ENCODE assay signal across 8 cellular contexts in the genomic region with DNA sequence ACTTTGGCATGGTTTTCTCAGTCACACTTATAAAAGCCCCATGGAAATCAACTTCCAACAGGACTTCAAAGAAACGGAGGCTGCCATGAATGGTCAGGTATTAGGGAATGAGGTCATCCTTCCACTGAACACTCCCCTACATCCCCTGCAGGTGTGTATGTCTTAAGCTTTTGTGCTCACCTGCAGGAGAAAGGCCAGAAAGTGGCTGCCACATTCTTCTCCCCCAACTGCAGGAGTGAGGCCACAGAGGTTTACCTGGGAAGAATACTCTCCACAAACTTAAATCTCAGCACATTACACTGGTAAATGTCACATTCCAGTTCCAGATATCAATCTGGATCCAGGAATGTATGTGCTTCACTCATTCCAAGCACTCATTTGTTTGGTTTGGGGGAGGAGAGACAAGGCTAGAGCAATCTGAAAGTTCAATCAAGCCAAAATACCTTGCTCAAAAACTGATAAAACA. TPM values are rescaled to one million over a fixed set of nuclear protein-coding genes. Genes with fewer than 3 reads are reported as not detected.
DNase-seq lines count a peak whose midpoint lies in the region; ATAC-seq and TF ChIP-seq lines count a peak whose summit lies in the region.
"Had no signal": no experiment of that assay in that cellular context is flagged by ENCODE, and none has a peak within 500 bp of the region (broad histone marks: within the 10 kb centered on the region; RNA-seq: fewer than 3 reads in every experiment).

No MANE protein-coding gene starts in this region.

- H3K4me2 ChIP-seq in GM23338 (peak overlapping the region; percentile 52; the same call in 1 of the 2 replicates), fibroblast of lung (ENCODE audit: extremely low read depth, insufficient read depth, low read length) (peak overlapping the region; percentile 48)

- TF ChIP-seq CTCF in GM23338 (conservative IDR thresholded peaks at IDR 0.05; ENCODE audit: low read depth in 2 of 2) (no peak), RWPE1 (conservative IDR thresholded peaks at IDR 0.05; ENCODE audit: low read depth) (no peak), fibroblast of lung (conservative IDR thresholded peaks at IDR 0.05 in 1 of 2, IDR thresholded peaks at IDR 0.05 in 1 of 2; ENCODE audit: low read depth in 1 of 2, low read length in 2 of 2) (no peak)

- H3K36me3 ChIP-seq in GM23338 (ENCODE audit: insufficient read depth) (no peaks in the 10 kb centered on the region), fibroblast of lung (ENCODE audit: control insufficient read depth, insufficient read depth, low read length) (no peaks in the 10 kb centered on the region)

- H3K9me3 Mint-ChIP-seq in GM23338, result no peaks in the 10 kb centered on the region

- intact Hi-C loops in sciatic nerve (cut with DNase I), result no loop called here

- peak; percentile 51 for ATAC-seq in GM23338
- peak; percentile 17 for ATAC-seq in sciatic nerve

- POLR2A ChIA-PET in RWPE1 (lab: Yijun Ruan, JAX; ENCODE audit: low non-redundant PET), result no interaction called here

- CTCF ChIA-PET in RWPE1 (lab: Yijun Ruan, JAX), result no interaction called here

- H3K4me3 Mint-ChIP-seq in GM23338, result no peak overlapping the region

- H2AFZ ChIP-seq in GM23338 (no peak overlapping the region), fibroblast of lung (ENCODE audit: low read length) (no peak overlapping the region)

- peaks cover 25% of the 10 kb centered on the region for H3K4me1 ChIP-seq in GM23338 (ENCODE audit: insufficient read depth)
- peaks cover 8% of the 10 kb centered on the region for H3K4me1 ChIP-seq in fibroblast of lung (ENCODE audit: control insufficient read depth, extremely low read depth, insufficient read depth, low read length)

- H3K9me2 ChIP-seq in GM23338 (ENCODE audit: insufficient read depth), result no peaks in the 10 kb centered on the region

- H3K27ac Mint-ChIP-seq in GM23338, result peak overlapping the region; percentile 94

- H3K79me2 ChIP-seq in GM23338 (replicated peaks; ENCODE audit: insufficient read depth) (no peaks in the 10 kb centered on the region), fibroblast of lung (ENCODE audit: control insufficient read depth, insufficient read depth, low read length) (no peaks in the 10 kb centered on the region)

- peak overlapping the region; percentile 89; the same call in 1 of the 2 replicates for H3K27ac ChIP-seq in GM23338 (ENCODE audit: low read depth)
- peak overlapping the region; percentile 64 for H3K27ac ChIP-seq in RWPE1
- peak overlapping the region; percentile 47 for H3K27ac ChIP-seq in fibroblast of lung (ENCODE audit: insufficient read depth, low read length)

- DNase-seq in GM23338 (ENCODE audit: low spot score) (peak; percentile 27), RWPE1 (ENCODE audit: low spot score) (no peak), fibroblast of lung (ENCODE audit: low read depth in 2 of 2) (peak in 1 of 2 donors; percentile 55), sciatic nerve (ENCODE audit: low spot score) (no peak), superior temporal gyrus (ENCODE audit: extremely low spot score) (no peak), AML-193 (lab: John Stamatoyannopoulos, UW) (no peak)
- DNase-seq in effector CD4-positive, alpha-beta T cell, result no peak
- DNase-seq: naive B cell had no signal

- H3K27me3 ChIP-seq in GM23338 (ENCODE audit: insufficient read depth) (no peaks in the 10 kb centered on the region), fibroblast of lung (ENCODE audit: control insufficient read depth, insufficient read depth, low read length) (no peaks in the 10 kb centered on the region)

- no peaks in the 10 kb centered on the region for H3F3A ChIP-seq in GM23338 (replicated peaks; ENCODE audit: low read depth)

- H3K36me3 Mint-ChIP-seq in GM23338 (ENCODE audit: low read depth), result no peaks in the 10 kb centered on the region
- H3K36me3 Mint-ChIP-seq: naive B cell had no signal

- H3K4me1 Mint-ChIP-seq in GM23338, result peaks cover 27% of the 10 kb centered on the region

- H4K20me1 ChIP-seq in GM23338 (replicated peaks; ENCODE audit: insufficient read depth), result no peaks in the 10 kb centered on the region
- H4K20me1 ChIP-seq in fibroblast of lung (ENCODE audit: control insufficient read depth, extremely low read depth, insufficient read depth, low read length), result no peaks in the 10 kb centered on the region

- no peaks in the 10 kb centered on the region for H3K9me3 ChIP-seq in fibroblast of lung (ENCODE audit: control insufficient read depth, insufficient read depth, low read depth, low read length)

- no peak overlapping the region for H3K4me3 ChIP-seq in GM23338
- no peak overlapping the region for H3K4me3 ChIP-seq in fibroblast of lung (replicated peaks in 1 of 4; ENCODE audit: control extremely low read depth in 1 of 4, insufficient read depth in 1 of 4, low read depth in 3 of 4, low read length in 4 of 4)

- peaks cover 4% of the 10 kb centered on the region for H3K27me3 Mint-ChIP-seq in GM23338 (ENCODE audit: insufficient read depth, low read depth, poor library complexity)

- H3K9ac ChIP-seq in fibroblast of lung (ENCODE audit: insufficient read depth, low read length), result no peak overlapping the region

TF ChIP-seq in GM23338, 12 proteins besides CTCF, POLR2A, EP300 and RAD21 (continues in another document):
- TF ChIP-seq, protein P1, sequence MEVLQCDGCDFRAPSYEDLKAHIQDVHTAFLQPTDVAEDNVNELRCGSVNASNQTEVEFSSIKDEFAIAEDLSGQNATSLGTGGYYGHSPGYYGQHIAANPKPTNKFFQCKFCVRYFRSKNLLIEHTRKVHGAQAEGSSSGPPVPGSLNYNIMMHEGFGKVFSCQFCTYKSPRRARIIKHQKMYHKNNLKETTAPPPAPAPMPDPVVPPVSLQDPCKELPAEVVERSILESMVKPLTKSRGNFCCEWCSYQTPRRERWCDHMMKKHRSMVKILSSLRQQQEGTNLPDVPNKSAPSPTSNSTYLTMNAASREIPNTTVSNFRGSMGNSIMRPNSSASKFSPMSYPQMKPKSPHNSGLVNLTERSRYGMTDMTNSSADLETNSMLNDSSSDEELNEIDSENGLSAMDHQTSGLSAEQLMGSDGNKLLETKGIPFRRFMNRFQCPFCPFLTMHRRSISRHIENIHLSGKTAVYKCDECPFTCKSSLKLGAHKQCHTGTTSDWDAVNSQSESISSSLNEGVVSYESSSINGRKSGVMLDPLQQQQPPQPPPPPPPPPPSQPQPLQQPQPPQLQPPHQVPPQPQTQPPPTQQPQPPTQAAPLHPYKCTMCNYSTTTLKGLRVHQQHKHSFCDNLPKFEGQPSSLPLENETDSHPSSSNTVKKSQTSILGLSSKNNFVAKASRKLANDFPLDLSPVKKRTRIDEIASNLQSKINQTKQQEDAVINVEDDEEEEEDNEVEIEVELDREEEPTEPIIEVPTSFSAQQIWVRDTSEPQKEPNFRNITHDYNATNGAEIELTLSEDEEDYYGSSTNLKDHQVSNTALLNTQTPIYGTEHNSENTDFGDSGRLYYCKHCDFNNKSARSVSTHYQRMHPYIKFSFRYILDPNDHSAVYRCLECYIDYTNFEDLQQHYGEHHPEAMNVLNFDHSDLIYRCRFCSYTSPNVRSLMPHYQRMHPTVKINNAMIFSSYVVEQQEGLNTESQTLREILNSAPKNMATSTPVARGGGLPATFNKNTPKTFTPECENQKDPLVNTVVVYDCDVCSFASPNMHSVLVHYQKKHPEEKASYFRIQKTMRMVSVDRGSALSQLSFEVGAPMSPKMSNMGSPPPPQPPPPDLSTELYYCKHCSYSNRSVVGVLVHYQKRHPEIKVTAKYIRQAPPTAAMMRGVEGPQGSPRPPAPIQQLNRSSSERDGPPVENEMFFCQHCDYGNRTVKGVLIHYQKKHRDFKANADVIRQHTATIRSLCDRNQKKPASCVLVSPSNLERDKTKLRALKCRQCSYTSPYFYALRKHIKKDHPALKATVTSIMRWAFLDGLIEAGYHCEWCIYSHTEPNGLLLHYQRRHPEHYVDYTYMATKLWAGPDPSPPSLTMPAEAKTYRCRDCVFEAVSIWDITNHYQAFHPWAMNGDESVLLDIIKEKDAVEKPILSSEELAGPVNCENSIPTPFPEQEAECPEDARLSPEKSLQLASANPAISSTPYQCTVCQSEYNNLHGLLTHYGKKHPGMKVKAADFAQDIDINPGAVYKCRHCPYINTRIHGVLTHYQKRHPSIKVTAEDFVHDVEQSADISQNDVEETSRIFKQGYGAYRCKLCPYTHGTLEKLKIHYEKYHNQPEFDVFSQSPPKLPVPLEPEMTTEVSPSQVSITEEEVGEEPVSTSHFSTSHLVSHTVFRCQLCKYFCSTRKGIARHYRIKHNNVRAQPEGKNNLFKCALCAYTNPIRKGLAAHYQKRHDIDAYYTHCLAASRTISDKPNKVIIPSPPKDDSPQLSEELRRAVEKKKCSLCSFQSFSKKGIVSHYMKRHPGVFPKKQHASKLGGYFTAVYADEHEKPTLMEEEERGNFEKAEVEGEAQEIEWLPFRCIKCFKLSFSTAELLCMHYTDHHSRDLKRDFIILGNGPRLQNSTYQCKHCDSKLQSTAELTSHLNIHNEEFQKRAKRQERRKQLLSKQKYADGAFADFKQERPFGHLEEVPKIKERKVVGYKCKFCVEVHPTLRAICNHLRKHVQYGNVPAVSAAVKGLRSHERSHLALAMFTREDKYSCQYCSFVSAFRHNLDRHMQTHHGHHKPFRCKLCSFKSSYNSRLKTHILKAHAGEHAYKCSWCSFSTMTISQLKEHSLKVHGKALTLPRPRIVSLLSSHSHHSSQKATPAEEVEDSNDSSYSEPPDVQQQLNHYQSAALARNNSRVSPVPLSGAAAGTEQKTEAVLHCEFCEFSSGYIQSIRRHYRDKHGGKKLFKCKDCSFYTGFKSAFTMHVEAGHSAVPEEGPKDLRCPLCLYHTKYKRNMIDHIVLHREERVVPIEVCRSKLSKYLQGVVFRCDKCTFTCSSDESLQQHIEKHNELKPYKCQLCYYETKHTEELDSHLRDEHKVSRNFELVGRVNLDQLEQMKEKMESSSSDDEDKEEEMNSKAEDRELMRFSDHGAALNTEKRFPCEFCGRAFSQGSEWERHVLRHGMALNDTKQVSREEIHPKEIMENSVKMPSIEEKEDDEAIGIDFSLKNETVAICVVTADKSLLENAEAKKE (CRISPR knock-in tag; IDR thresholded peaks at IDR 0.05), result no peak
- TF ChIP-seq CREB1 (CRISPR knock-in tag; IDR thresholded peaks at IDR 0.05; ENCODE audit: low read depth), result no peak
- TF ChIP-seq STAT1 (IDR thresholded peaks at IDR 0.05; ENCODE audit: unreplicated experiment), result no peak

RNA-seq across cellular contexts. Expression of a gene that starts 15.5 kb away (rescaled TPM):
- total RNA-seq in GM23338 (2014; rRNA removed; shearing (Covaris generic)), result not detected in 2 replicates
- polyA plus RNA-seq in GM23338 (2016; fragmentation: Nextera tagmentation; extraction: Ambion mirVana) (0.08 and 0.19 TPM in 2 replicates), fibroblast of lung (0.01 and 0.02 TPM in 2 replicates)
- total RNA-seq in fibroblast of lung (under 0.01 and 0.26 TPM in 2 replicates), sciatic nerve (not detected)
- not detected in 2 replicates for polyA plus RNA-seq in fibroblast of lung (2012)
- not detected in 2 replicates for polyA minus RNA-seq in fibroblast of lung (ENCODE audit: low replicate concordance)

RNA-seq across cellular contexts. Expression of a gene that starts 54.0 kb away (rescaled TPM):
- 999 and 1,367 TPM in 2 replicates for total RNA-seq in GM23338 (2014; rRNA removed; shearing (Covaris generic))
- polyA plus RNA-seq in GM23338 (2016; fragmentation: Nextera tagmentation; extraction: Ambion mirVana) (6,191 and 6,226 TPM in 2 replicates), fibroblast of lung (10,803 and 14,631 TPM in 2 replicates)
- total RNA-seq in fibroblast of lung (14,195 and 17,013 TPM in 2 replicates), sciatic nerve (3,078 TPM)
- polyA plus RNA-seq in fibroblast of lung (2012), result 9,084 and 12,343 TPM in 2 replicates
- 550 and 997 TPM in 2 replicates for polyA minus RNA-seq in fibroblast of lung (ENCODE audit: low replicate concordance)
